In the genomic region with DNA sequence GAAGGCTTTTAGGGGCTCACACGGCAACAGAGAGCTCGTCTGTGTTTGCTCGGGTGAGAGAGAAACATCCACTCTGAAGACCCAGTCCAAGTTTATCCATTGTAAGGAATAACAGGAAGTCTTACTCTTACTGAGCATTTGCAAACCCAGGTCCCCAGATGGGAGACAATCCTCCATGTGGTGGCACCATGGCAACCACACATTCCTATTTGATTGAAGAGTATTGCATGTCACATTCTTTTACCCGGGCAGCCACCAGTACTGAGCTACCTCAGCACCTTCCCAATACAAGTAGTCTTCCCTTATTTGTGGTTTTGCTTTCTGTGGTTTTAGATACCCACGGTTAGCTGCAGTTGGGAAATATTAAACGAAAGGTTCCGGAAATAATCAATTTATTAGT, we compare ENCODE assay signal across 1 cellular context.
TF ChIP-seq lines count a peak whose summit lies in the region.

No MANE protein-coding gene starts in this region.

TF ChIP-seq in GM23338, 12 proteins besides CTCF, POLR2A, EP300 and RAD21 (continued from another document):
- TF ChIP-seq, protein P1, sequence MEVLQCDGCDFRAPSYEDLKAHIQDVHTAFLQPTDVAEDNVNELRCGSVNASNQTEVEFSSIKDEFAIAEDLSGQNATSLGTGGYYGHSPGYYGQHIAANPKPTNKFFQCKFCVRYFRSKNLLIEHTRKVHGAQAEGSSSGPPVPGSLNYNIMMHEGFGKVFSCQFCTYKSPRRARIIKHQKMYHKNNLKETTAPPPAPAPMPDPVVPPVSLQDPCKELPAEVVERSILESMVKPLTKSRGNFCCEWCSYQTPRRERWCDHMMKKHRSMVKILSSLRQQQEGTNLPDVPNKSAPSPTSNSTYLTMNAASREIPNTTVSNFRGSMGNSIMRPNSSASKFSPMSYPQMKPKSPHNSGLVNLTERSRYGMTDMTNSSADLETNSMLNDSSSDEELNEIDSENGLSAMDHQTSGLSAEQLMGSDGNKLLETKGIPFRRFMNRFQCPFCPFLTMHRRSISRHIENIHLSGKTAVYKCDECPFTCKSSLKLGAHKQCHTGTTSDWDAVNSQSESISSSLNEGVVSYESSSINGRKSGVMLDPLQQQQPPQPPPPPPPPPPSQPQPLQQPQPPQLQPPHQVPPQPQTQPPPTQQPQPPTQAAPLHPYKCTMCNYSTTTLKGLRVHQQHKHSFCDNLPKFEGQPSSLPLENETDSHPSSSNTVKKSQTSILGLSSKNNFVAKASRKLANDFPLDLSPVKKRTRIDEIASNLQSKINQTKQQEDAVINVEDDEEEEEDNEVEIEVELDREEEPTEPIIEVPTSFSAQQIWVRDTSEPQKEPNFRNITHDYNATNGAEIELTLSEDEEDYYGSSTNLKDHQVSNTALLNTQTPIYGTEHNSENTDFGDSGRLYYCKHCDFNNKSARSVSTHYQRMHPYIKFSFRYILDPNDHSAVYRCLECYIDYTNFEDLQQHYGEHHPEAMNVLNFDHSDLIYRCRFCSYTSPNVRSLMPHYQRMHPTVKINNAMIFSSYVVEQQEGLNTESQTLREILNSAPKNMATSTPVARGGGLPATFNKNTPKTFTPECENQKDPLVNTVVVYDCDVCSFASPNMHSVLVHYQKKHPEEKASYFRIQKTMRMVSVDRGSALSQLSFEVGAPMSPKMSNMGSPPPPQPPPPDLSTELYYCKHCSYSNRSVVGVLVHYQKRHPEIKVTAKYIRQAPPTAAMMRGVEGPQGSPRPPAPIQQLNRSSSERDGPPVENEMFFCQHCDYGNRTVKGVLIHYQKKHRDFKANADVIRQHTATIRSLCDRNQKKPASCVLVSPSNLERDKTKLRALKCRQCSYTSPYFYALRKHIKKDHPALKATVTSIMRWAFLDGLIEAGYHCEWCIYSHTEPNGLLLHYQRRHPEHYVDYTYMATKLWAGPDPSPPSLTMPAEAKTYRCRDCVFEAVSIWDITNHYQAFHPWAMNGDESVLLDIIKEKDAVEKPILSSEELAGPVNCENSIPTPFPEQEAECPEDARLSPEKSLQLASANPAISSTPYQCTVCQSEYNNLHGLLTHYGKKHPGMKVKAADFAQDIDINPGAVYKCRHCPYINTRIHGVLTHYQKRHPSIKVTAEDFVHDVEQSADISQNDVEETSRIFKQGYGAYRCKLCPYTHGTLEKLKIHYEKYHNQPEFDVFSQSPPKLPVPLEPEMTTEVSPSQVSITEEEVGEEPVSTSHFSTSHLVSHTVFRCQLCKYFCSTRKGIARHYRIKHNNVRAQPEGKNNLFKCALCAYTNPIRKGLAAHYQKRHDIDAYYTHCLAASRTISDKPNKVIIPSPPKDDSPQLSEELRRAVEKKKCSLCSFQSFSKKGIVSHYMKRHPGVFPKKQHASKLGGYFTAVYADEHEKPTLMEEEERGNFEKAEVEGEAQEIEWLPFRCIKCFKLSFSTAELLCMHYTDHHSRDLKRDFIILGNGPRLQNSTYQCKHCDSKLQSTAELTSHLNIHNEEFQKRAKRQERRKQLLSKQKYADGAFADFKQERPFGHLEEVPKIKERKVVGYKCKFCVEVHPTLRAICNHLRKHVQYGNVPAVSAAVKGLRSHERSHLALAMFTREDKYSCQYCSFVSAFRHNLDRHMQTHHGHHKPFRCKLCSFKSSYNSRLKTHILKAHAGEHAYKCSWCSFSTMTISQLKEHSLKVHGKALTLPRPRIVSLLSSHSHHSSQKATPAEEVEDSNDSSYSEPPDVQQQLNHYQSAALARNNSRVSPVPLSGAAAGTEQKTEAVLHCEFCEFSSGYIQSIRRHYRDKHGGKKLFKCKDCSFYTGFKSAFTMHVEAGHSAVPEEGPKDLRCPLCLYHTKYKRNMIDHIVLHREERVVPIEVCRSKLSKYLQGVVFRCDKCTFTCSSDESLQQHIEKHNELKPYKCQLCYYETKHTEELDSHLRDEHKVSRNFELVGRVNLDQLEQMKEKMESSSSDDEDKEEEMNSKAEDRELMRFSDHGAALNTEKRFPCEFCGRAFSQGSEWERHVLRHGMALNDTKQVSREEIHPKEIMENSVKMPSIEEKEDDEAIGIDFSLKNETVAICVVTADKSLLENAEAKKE (CRISPR knock-in tag; IDR thresholded peaks at IDR 0.05) = no peak
